In genomic region chr17:15090533-15090932, GRCh38 we compare ENCODE assay signal across 39 cellular contexts.
"Had no signal": no experiment of that assay in that cellular context is flagged by ENCODE, and none has a peak within 500 bp of the region (broad histone marks: within the 10 kb centered on the region; RNA-seq: fewer than 3 reads in every experiment).

No MANE protein-coding gene starts in this region.

- FAIRE-seq: astrocyte, bronchial epithelial cell had no signal

- DNase-seq: activated effector memory CD4-positive, alpha-beta T cell treated with anti-CD3 and anti-CD28 coated beads, Interleukin-2, amount 50 U/mL, for 16 hours; activated effector memory CD4-positive, alpha-beta T cell treated with Interleukin-2 at 50 U/mL for 16 hours; activated gamma-delta T cell; activated gamma-delta T cell treated with Interleukin-2 at 50 U/mL for 16 hours; activated naive CD4-positive, alpha-beta T cell; activated naive CD4-positive, alpha-beta T cell treated with anti-CD3 and anti-CD28 coated beads for 36 hours; activated naive CD4-positive, alpha-beta T cell treated with anti-CD3 and anti-CD28 coated beads, Interleukin-2, amount 10 ng/mL, durations not matched to agents 7 days and 5 days; activated naive CD4-positive, alpha-beta T cell treated with anti-CD3 and anti-CD28 coated beads, Interleukin-2, amount 50 U/mL, for 16 hours; activated naive CD4-positive, alpha-beta T cell treated with Interleukin-2 at 50 U/mL for 16 hours; activated naive CD8-positive, alpha-beta T cell treated with anti-CD3 and anti-CD28 coated beads for 36 hours; activated naive CD8-positive, alpha-beta T cell treated with anti-CD3 and anti-CD28 coated beads, Interleukin-2, amount 10 ng/mL, durations not matched to agents 7 days and 5 days; activated naive CD8-positive, alpha-beta T cell treated with anti-CD3 and anti-CD28 coated beads, Interleukin-2, amount 50 U/mL, for 24 hours; activated T-cell treated with anti-CD3 and anti-CD28 coated beads, Interleukin-2, amount 50 U/mL, for 1 hour; activated T-cell treated with anti-CD3 and anti-CD28 coated beads, Interleukin-2, amount 50 U/mL, for 24 hours; activated T-cell treated with anti-CD3 and anti-CD28 coated beads, Interleukin-2, amount 50 U/mL, for 4 hours; activated T-cell treated with anti-CD3 and anti-CD28 coated beads, Interleukin-2, amount 50 U/mL, for 48 hours; activated T-cell treated with anti-CD3 and anti-CD28 coated beads, Interleukin-2, amount 50 U/mL, for 72 hours; adrenal gland; amniotic stem cell; amygdala; anterior cingulate cortex; body of pancreas; brain microvascular endothelial cell; caudate nucleus; central memory CD4-positive, alpha-beta T cell; cerebellar nuclear complex had no signal

- H3K36me3 ChIP-seq: adrenal gland, ascending aorta, brain microvascular endothelial cell, breast epithelium, cardiac muscle cell had no signal

- H3K4me3 ChIP-seq: adrenal gland, ascending aorta, body of pancreas, breast epithelium, cardiac muscle cell had no signal

- H3K9me3 ChIP-seq: adrenal gland, ascending aorta, body of pancreas, breast epithelium had no signal

- H3K4me1 Mint-ChIP-seq: activated naive CD4-positive, alpha-beta T cell treated with anti-CD3 and anti-CD28 coated beads, Interleukin-2, amount 10 ng/mL, durations not matched to agents 7 days and 5 days; activated naive CD4-positive, alpha-beta T cell treated with anti-CD3 and anti-CD28 coated beads, Interleukin-2, amount 50 U/mL, for 24 hours; activated naive CD8-positive, alpha-beta T cell treated with anti-CD3 and anti-CD28 coated beads for 36 hours; activated naive CD8-positive, alpha-beta T cell treated with anti-CD3 and anti-CD28 coated beads, Interleukin-2, amount 10 ng/mL, durations not matched to agents 7 days and 5 days; activated naive CD8-positive, alpha-beta T cell treated with anti-CD3 and anti-CD28 coated beads, Interleukin-2, amount 50 U/mL, for 24 hours; activated T-helper 17 cell treated with anti-CD3 and anti-CD28 coated beads, Interleukin-2, amount 50 U/mL, for 72 hours; central memory CD8-positive, alpha-beta T cell had no signal

- H3K4me3 Mint-ChIP-seq: activated naive CD4-positive, alpha-beta T cell treated with anti-CD3 and anti-CD28 coated beads for 36 hours; activated naive CD4-positive, alpha-beta T cell treated with anti-CD3 and anti-CD28 coated beads, Interleukin-2, amount 10 ng/mL, durations not matched to agents 7 days and 5 days; activated naive CD4-positive, alpha-beta T cell treated with anti-CD3 and anti-CD28 coated beads, Interleukin-2, amount 50 U/mL, for 24 hours; activated naive CD8-positive, alpha-beta T cell; activated naive CD8-positive, alpha-beta T cell treated with anti-CD3 and anti-CD28 coated beads for 36 hours; activated naive CD8-positive, alpha-beta T cell treated with anti-CD3 and anti-CD28 coated beads, Interleukin-2, amount 10 ng/mL, durations not matched to agents 7 days and 5 days; activated naive CD8-positive, alpha-beta T cell treated with anti-CD3 and anti-CD28 coated beads, Interleukin-2, amount 50 U/mL, for 24 hours; activated T-cell treated with anti-CD3 and anti-CD28 coated beads, Interleukin-2, amount 50 U/mL, for 24 hours; activated T-cell treated with anti-CD3 and anti-CD28 coated beads, Interleukin-2, amount 50 U/mL, for 4 hours; activated T-cell treated with anti-CD3 and anti-CD28 coated beads, Interleukin-2, amount 50 U/mL, for 72 hours; activated T-helper 1 cell treated with anti-CD3 and anti-CD28 coated beads, Interleukin-12 subunit alpha, Interleukin-12 subunit beta, Interleukin-2, Interleukin-4 antibody, amounts not matched to agents 30 ng/mL and 10 ng/mL and 1 ng/mL, durations not matched to agents 14 hours and 24 hours and 36 hours; activated T-helper 17 cell treated with anti-CD3 and anti-CD28 coated beads, Interleukin-2, amount 50 U/mL, for 72 hours; brain; central memory CD8-positive, alpha-beta T cell had no signal

- H3K9me3 Mint-ChIP-seq: activated naive CD4-positive, alpha-beta T cell treated with anti-CD3 and anti-CD28 coated beads for 36 hours; activated naive CD4-positive, alpha-beta T cell treated with anti-CD3 and anti-CD28 coated beads, Interleukin-2, amount 10 ng/mL, durations not matched to agents 7 days and 5 days; activated naive CD4-positive, alpha-beta T cell treated with anti-CD3 and anti-CD28 coated beads, Interleukin-2, amount 50 U/mL, for 24 hours; activated naive CD8-positive, alpha-beta T cell treated with anti-CD3 and anti-CD28 coated beads for 36 hours; activated naive CD8-positive, alpha-beta T cell treated with anti-CD3 and anti-CD28 coated beads, Interleukin-2, amount 10 ng/mL, durations not matched to agents 7 days and 5 days; activated naive CD8-positive, alpha-beta T cell treated with anti-CD3 and anti-CD28 coated beads, Interleukin-2, amount 50 U/mL, for 24 hours; activated T-cell treated with anti-CD3 and anti-CD28 coated beads, Interleukin-2, amount 50 U/mL, for 24 hours; activated T-cell treated with anti-CD3 and anti-CD28 coated beads, Interleukin-2, amount 50 U/mL, for 4 hours; activated T-cell treated with anti-CD3 and anti-CD28 coated beads, Interleukin-2, amount 50 U/mL, for 72 hours; activated T-helper 1 cell treated with anti-CD3 and anti-CD28 coated beads, Interleukin-12 subunit alpha, Interleukin-12 subunit beta, Interleukin-2, Interleukin-4 antibody, amounts not matched to agents 30 ng/mL and 10 ng/mL and 1 ng/mL, durations not matched to agents 14 hours and 24 hours and 36 hours; activated T-helper 17 cell treated with anti-CD3 and anti-CD28 coated beads, Interleukin-2, amount 50 U/mL, for 72 hours; activated T-helper 2 cell treated with anti-CD3 and anti-CD28 coated beads, Interferon-gamma antibody, Interleukin-2, Interleukin-4, amounts not matched to agents 10 μg/mL and 5 μg/mL and 100 μg/mL, durations not matched to agents 14 hours and 24 hours and 36 hours; brain; central memory CD8-positive, alpha-beta T cell had no signal

- ATAC-seq: activated naive CD4-positive, alpha-beta T cell treated with anti-CD3 and anti-CD28 coated beads, Interleukin-2, amount 50 U/mL, for 72 hours; activated naive CD8-positive, alpha-beta T cell treated with anti-CD3 and anti-CD28 coated beads, Interleukin-2, amount 50 U/mL, for 24 hours; activated T-cell treated with anti-CD3 and anti-CD28 coated beads, Interleukin-2, amount 50 U/mL, for 4 hours; activated T-cell treated with anti-CD3 and anti-CD28 coated beads, Interleukin-2, amount 50 U/mL, for 72 hours; activated T-helper 17 cell treated with anti-CD3 and anti-CD28 coated beads, Interleukin-2, amount 50 U/mL, for 72 hours; body of pancreas had no signal

- H3K27me3 Mint-ChIP-seq: activated naive CD4-positive, alpha-beta T cell treated with anti-CD3 and anti-CD28 coated beads, Interleukin-2, amount 10 ng/mL, durations not matched to agents 7 days and 5 days; activated naive CD8-positive, alpha-beta T cell treated with anti-CD3 and anti-CD28 coated beads, Interleukin-2, amount 10 ng/mL, durations not matched to agents 7 days and 5 days; brain had no signal

- H3K36me3 Mint-ChIP-seq: activated naive CD4-positive, alpha-beta T cell treated with anti-CD3 and anti-CD28 coated beads, Interleukin-2, amount 10 ng/mL, durations not matched to agents 7 days and 5 days; activated naive CD4-positive, alpha-beta T cell treated with anti-CD3 and anti-CD28 coated beads, Interleukin-2, amount 50 U/mL, for 24 hours; activated naive CD4-positive, alpha-beta T cell treated with anti-CD3 and anti-CD28 coated beads, Interleukin-2, amount 50 U/mL, for 72 hours; activated naive CD8-positive, alpha-beta T cell; activated naive CD8-positive, alpha-beta T cell treated with anti-CD3 and anti-CD28 coated beads for 36 hours; activated naive CD8-positive, alpha-beta T cell treated with anti-CD3 and anti-CD28 coated beads, Interleukin-2, amount 10 ng/mL, durations not matched to agents 7 days and 5 days; brain had no signal

- H3K27ac Mint-ChIP-seq: activated naive CD4-positive, alpha-beta T cell treated with anti-CD3 and anti-CD28 coated beads for 36 hours; activated naive CD4-positive, alpha-beta T cell treated with anti-CD3 and anti-CD28 coated beads, Interleukin-2, amount 10 ng/mL, durations not matched to agents 7 days and 5 days; activated naive CD4-positive, alpha-beta T cell treated with anti-CD3 and anti-CD28 coated beads, Interleukin-2, amount 50 U/mL, for 24 hours; activated naive CD4-positive, alpha-beta T cell treated with anti-CD3 and anti-CD28 coated beads, Interleukin-2, amount 50 U/mL, for 72 hours; activated naive CD8-positive, alpha-beta T cell; activated naive CD8-positive, alpha-beta T cell treated with anti-CD3 and anti-CD28 coated beads for 36 hours; activated naive CD8-positive, alpha-beta T cell treated with anti-CD3 and anti-CD28 coated beads, Interleukin-2, amount 10 ng/mL, durations not matched to agents 7 days and 5 days; activated naive CD8-positive, alpha-beta T cell treated with anti-CD3 and anti-CD28 coated beads, Interleukin-2, amount 50 U/mL, for 24 hours; activated T-cell treated with anti-CD3 and anti-CD28 coated beads, Interleukin-2, amount 50 U/mL, for 24 hours; activated T-cell treated with anti-CD3 and anti-CD28 coated beads, Interleukin-2, amount 50 U/mL, for 72 hours; activated T-helper 1 cell treated with anti-CD3 and anti-CD28 coated beads, Interleukin-12 subunit alpha, Interleukin-12 subunit beta, Interleukin-2, Interleukin-4 antibody, amounts not matched to agents 30 ng/mL and 10 ng/mL and 1 ng/mL, durations not matched to agents 14 hours and 24 hours and 36 hours; activated T-helper 17 cell treated with anti-CD3 and anti-CD28 coated beads, Interleukin-2, amount 50 U/mL, for 72 hours; activated T-helper 2 cell treated with anti-CD3 and anti-CD28 coated beads, Interferon-gamma antibody, Interleukin-2, Interleukin-4, amounts not matched to agents 10 μg/mL and 5 μg/mL and 100 μg/mL, durations not matched to agents 14 hours and 24 hours and 36 hours; brain had no signal

- H3K27me3 ChIP-seq: ascending aorta, body of pancreas, brain microvascular endothelial cell, breast epithelium, cardiac muscle cell had no signal

- H3K4me1 ChIP-seq: adrenal gland, ascending aorta, body of pancreas, breast epithelium had no signal

- H3K27ac ChIP-seq: adrenal gland, ascending aorta, body of pancreas, brain microvascular endothelial cell, breast epithelium, cardiac muscle cell had no signal
